Comparison of ENCODE assay signal across 9 cellular contexts in the genomic region with DNA sequence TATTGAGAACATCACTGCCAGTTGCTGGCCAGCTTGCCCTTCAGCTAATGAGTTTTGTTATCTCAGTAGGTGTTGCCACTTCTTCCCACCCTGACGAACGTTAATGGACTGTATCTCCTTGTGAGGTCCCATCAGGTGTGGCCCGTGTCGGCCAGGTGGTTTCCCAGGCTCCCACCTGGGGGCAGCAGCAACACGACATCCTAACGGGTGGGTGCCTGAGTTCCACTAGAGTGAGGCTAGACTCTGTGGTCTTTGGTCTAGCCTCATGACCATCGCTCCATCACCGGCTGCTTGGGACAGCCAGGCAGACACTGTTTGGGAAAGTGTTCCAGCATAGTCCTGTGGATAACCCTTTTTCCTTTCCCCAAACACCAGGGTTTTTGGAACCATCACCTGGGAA. TPM values are rescaled to one million over a fixed set of nuclear protein-coding genes. Genes with fewer than 3 reads are reported as not detected.
A peak's percentile ranks its signal among the peaks of the same experiment; 100 is the strongest.
DNase-seq lines count a peak whose midpoint lies in the region; ATAC-seq lines count a peak whose summit lies in the region.
"Had no signal": no experiment of that assay in that cellular context is flagged by ENCODE, and none has a peak within 500 bp of the region (broad histone marks: within the 10 kb centered on the region; RNA-seq: fewer than 3 reads in every experiment).

No MANE protein-coding gene starts in this region.

- H3K4me3 ChIP-seq in BLaER1 (peak overlapping the region; percentile 74), muscle layer of duodenum (ENCODE audit: low read depth in 1 of 2, low read length in 2 of 2) (no peak overlapping the region)

- no peak for DNase-seq in activated CD8-positive, alpha-beta T cell treated with anti-CD3 and anti-CD28 coated beads, Interleukin-2, amount 10 ng/mL, durations not matched to agents 7 days and 5 days
- no peak for DNase-seq in hepatic stellate cell (ENCODE audit: low spot score)
- DNase-seq in NOMO-1 treated with DMSO at 0.1 percent for 48 hours (lab: John Stamatoyannopoulos, UW; ENCODE audit: unreplicated experiment): no peak
- DNase-seq in NCI-H1105 treated with DMSO at 0.1 percent for 48 hours (lab: John Stamatoyannopoulos, UW): no peak
- no peak for DNase-seq in head of caudate nucleus
- DNase-seq: NCI-H2081 treated with DMSO at 0.1 percent for 48 hours had no signal

- H3K4me2 ChIP-seq in BLaER1: peak overlapping the region; percentile 91

- no peaks in the 10 kb centered on the region for H3K27me3 Mint-ChIP-seq in activated CD8-positive, alpha-beta T cell treated with anti-CD3 and anti-CD28 coated beads, Interleukin-2, amount 10 ng/mL, durations not matched to agents 7 days and 5 days (ENCODE audit: low read depth)

- H3K9me3 ChIP-seq in BLaER1: peaks cover 9% of the 10 kb centered on the region; the same call in 1 of the 2 replicates
- H3K9me3 ChIP-seq in muscle layer of duodenum (ENCODE audit: control insufficient read depth in 1 of 2, low read length in 2 of 2): no peaks in the 10 kb centered on the region

- no peaks in the 10 kb centered on the region for H4K20me1 ChIP-seq in BLaER1

- H3K27me3 ChIP-seq in BLaER1 (peaks cover 15% of the 10 kb centered on the region), muscle layer of duodenum (ENCODE audit: low read depth, low read length) (no peaks in the 10 kb centered on the region)

- peak; percentile 32 for ATAC-seq in GM18511 (IDR thresholded peaks at IDR 0.05; ENCODE audit: unreplicated experiment)
- ATAC-seq in activated CD8-positive, alpha-beta T cell treated with anti-CD3 and anti-CD28 coated beads, Interleukin-2, amount 10 ng/mL, durations not matched to agents 7 days and 5 days: no peak

- H3K36me3 ChIP-seq in BLaER1 (no peaks in the 10 kb centered on the region), muscle layer of duodenum (ENCODE audit: control insufficient read depth in 1 of 2, insufficient read depth in 2 of 2, low read length in 2 of 2) (no peaks in the 10 kb centered on the region)

- H3K27ac ChIP-seq in BLaER1 (peak overlapping the region; percentile 81), muscle layer of duodenum (ENCODE audit: low read length) (peak overlapping the region; percentile 56)

- no peaks in the 10 kb centered on the region for H3K9me3 Mint-ChIP-seq in activated CD8-positive, alpha-beta T cell treated with anti-CD3 and anti-CD28 coated beads, Interleukin-2, amount 10 ng/mL, durations not matched to agents 7 days and 5 days (ENCODE audit: insufficient read depth)

- peaks cover 60% of the 10 kb centered on the region for H3K4me1 Mint-ChIP-seq in activated CD8-positive, alpha-beta T cell treated with anti-CD3 and anti-CD28 coated beads, Interleukin-2, amount 10 ng/mL, durations not matched to agents 7 days and 5 days (ENCODE audit: low read depth)

- intact Hi-C loops in head of caudate nucleus (cut with DNase I): loop anchor here (5.0 to 10.0 kb wide), 2 partner anchors 41 to 159 kb away; no protein-coding TSS in a partner anchor

- H3K4me1 ChIP-seq in BLaER1 (peaks cover 40% of the 10 kb centered on the region), muscle layer of duodenum (ENCODE audit: control insufficient read depth in 1 of 2, insufficient read depth in 2 of 2, low read length in 2 of 2) (peaks cover 0 to 3% of the 10 kb centered on the region in 2 donors)

- POLR2A ChIA-PET in activated CD8-positive, alpha-beta T cell treated with anti-CD3 and anti-CD28 coated beads, Interleukin-2, amount 10 ng/mL, durations not matched to agents 7 days and 5 days (lab: Charles Lee): interaction anchor here (1.2 to 4.0 kb wide), 9 partner anchors 11 to 52 kb away, joined by 3 to 44 read pairs (median 13); partner anchors contain the start of gene LCMT1

- H3K9ac ChIP-seq in BLaER1: no peak overlapping the region

- H3K36me3 Mint-ChIP-seq in activated CD8-positive, alpha-beta T cell treated with anti-CD3 and anti-CD28 coated beads, Interleukin-2, amount 10 ng/mL, durations not matched to agents 7 days and 5 days (ENCODE audit: low read depth): peaks cover 17% of the 10 kb centered on the region

- CTCF ChIA-PET in activated CD8-positive, alpha-beta T cell treated with anti-CD3 and anti-CD28 coated beads, Interleukin-2, amount 10 ng/mL, durations not matched to agents 7 days and 5 days (lab: Charles Lee): interaction anchor here (1.2 to 3.7 kb wide), 2 partner anchors 29 to 43 kb away, joined by 3 to 25 read pairs; no protein-coding TSS in a partner anchor

- H3K4me3 Mint-ChIP-seq in activated CD8-positive, alpha-beta T cell treated with anti-CD3 and anti-CD28 coated beads, Interleukin-2, amount 10 ng/mL, durations not matched to agents 7 days and 5 days: peak overlapping the region; percentile 84

- H3K27ac Mint-ChIP-seq in activated CD8-positive, alpha-beta T cell treated with anti-CD3 and anti-CD28 coated beads, Interleukin-2, amount 10 ng/mL, durations not matched to agents 7 days and 5 days: peak overlapping the region; percentile 87

RNA-seq across cellular contexts. Expression of gene LCMT1, which starts 45.6 kb away (rescaled TPM):
- 10 to 100 TPM; 37.9 to 41.3 TPM for total RNA-seq in activated CD8-positive, alpha-beta T cell treated with anti-CD3 and anti-CD28 coated beads, Interleukin-2, amount 10 ng/mL, durations not matched to agents 7 days and 5 days

RNA-seq across cellular contexts. Expression of gene ARHGAP17, which starts 50.7 kb away (rescaled TPM):
- 10 to 100 TPM; 72.4 to 75.8 TPM for total RNA-seq in activated CD8-positive, alpha-beta T cell treated with anti-CD3 and anti-CD28 coated beads, Interleukin-2, amount 10 ng/mL, durations not matched to agents 7 days and 5 days
